Comparison of ENCODE assay signal across 28 cellular contexts in genomic region chr11:90756617-90757016, GRCh38.
"Had no signal": no experiment of that assay in that cellular context is flagged by ENCODE, and none has a peak within 500 bp of the region (broad histone marks: within the 10 kb centered on the region; RNA-seq: fewer than 3 reads in every experiment).

No MANE protein-coding gene starts in this region.

- DNase-seq: colonic mucosa; cortex of kidney; dermis blood vessel endothelial cell; dorsolateral prefrontal cortex; effector CD4-positive, alpha-beta T cell; effector CD8-positive, alpha-beta T cell; effector memory CD4-positive, alpha-beta T cell; effector memory CD8-positive, alpha-beta T cell; endodermal cell; erythroblast; esophagus squamous epithelium; foreskin fibroblast; foreskin keratinocyte; foreskin melanocyte; gastrocnemius medialis; glutamatergic neuron; head of caudate nucleus; heart left ventricle; heart right ventricle; hippocampal formation had no signal

- H3K79me2 ChIP-seq: hepatocyte had no signal

- H3K9me3 ChIP-seq: colonic mucosa, esophagus muscularis mucosa, esophagus squamous epithelium, gastrocnemius medialis, gastroesophageal sphincter, heart left ventricle had no signal

- H3K36me3 ChIP-seq: colonic mucosa, esophagus muscularis mucosa, esophagus squamous epithelium, gastrocnemius medialis, gastroesophageal sphincter, heart left ventricle, heart right ventricle had no signal

- H3K4me1 ChIP-seq: colonic mucosa, esophagus muscularis mucosa, esophagus squamous epithelium, foreskin keratinocyte, gastrocnemius medialis, gastroesophageal sphincter, heart left ventricle, heart right ventricle had no signal

- H3K9me3 Mint-ChIP-seq: endodermal cell had no signal

- H3K27me3 Mint-ChIP-seq: dendritic cell treated with granulocyte-macrophage colony-stimulating factor and Interleukin-4, amounts not matched to agents 40 ng/mL and 50 ng/mL, for 4 days; effector memory CD8-positive, alpha-beta T cell had no signal

- H3K4me2 ChIP-seq: hepatocyte had no signal

- H3K27ac ChIP-seq: colonic mucosa, coronary artery, dorsolateral prefrontal cortex, epithelial cell of prostate, esophagus muscularis mucosa, esophagus squamous epithelium, foreskin keratinocyte, gastrocnemius medialis, gastroesophageal sphincter, heart left ventricle, heart right ventricle, hepatocyte had no signal

- H3K4me3 ChIP-seq: colonic mucosa, coronary artery, dorsolateral prefrontal cortex, esophagus muscularis mucosa, esophagus squamous epithelium, gastrocnemius medialis, gastroesophageal sphincter, heart left ventricle, heart right ventricle, hepatocyte had no signal

- ATAC-seq: effector memory CD8-positive, alpha-beta T cell; esophagus mucosa; foreskin keratinocyte; gastrocnemius medialis; gastroesophageal sphincter; heart left ventricle; heart right ventricle had no signal

- H3K27ac Mint-ChIP-seq: dendritic cell treated with granulocyte-macrophage colony-stimulating factor and Interleukin-4, amounts not matched to agents 40 ng/mL and 50 ng/mL, for 4 days; effector memory CD8-positive, alpha-beta T cell; endodermal cell had no signal

- H2AFZ ChIP-seq: hepatocyte had no signal

- H3K4me1 Mint-ChIP-seq: endodermal cell had no signal

- H3K27me3 ChIP-seq: colonic mucosa, esophagus muscularis mucosa, esophagus squamous epithelium, foreskin keratinocyte, gastrocnemius medialis, gastroesophageal sphincter, heart left ventricle, heart right ventricle, hepatocyte had no signal

- H3K4me3 Mint-ChIP-seq: dendritic cell treated with granulocyte-macrophage colony-stimulating factor and Interleukin-4, amounts not matched to agents 40 ng/mL and 50 ng/mL, for 4 days; effector memory CD8-positive, alpha-beta T cell; endodermal cell had no signal

- FAIRE-seq: endometrium had no signal
